In genomic region chr10:104123397-104123796, GRCh38 we compare ENCODE assay signal across 9 cellular contexts. TPM values are rescaled to one million over a fixed set of nuclear protein-coding genes. Genes with fewer than 3 reads are reported as not detected.
A peak's percentile ranks its signal among the peaks of the same experiment; 100 is the strongest.
DNase-seq lines count a peak whose midpoint lies in the region; ATAC-seq and TF ChIP-seq lines count a peak whose summit lies in the region.
"Had no signal": no experiment of that assay in that cellular context is flagged by ENCODE, and none has a peak within 500 bp of the region (broad histone marks: within the 10 kb centered on the region; RNA-seq: fewer than 3 reads in every experiment).

No MANE protein-coding gene starts in this region.

- TF ChIP-seq CTCF in cardiac muscle cell (IDR thresholded peaks at IDR 0.05; ENCODE audit: low read depth, low read length) (peak; percentile 45), PC-9 (conservative IDR thresholded peaks at IDR 0.05) (peak; percentile 42; the same call in 1 of the 2 replicates), upper lobe of right lung (IDR thresholded peaks at IDR 0.05) (peak; percentile 13)

- H3K4me3 ChIP-seq in cardiac muscle cell (no peak overlapping the region), right cardiac atrium (ENCODE audit: low read length) (no peak overlapping the region), PC-9 (peak overlapping the region; percentile 77; the same call in 1 of the 2 replicates), upper lobe of right lung (no peak overlapping the region)

- BruUV-seq in PC-9 (replicated peaks; lab: Mats Ljungman, UMichigan): no TSS peak

- no peaks in the 10 kb centered on the region for H3K9me2 ChIP-seq in PC-9 (ENCODE audit: insufficient read depth)

- H2AFZ ChIP-seq in PC-9: no peak overlapping the region

- H3K36me3 ChIP-seq in cardiac muscle cell: no peaks in the 10 kb centered on the region
- no peaks in the 10 kb centered on the region for H3K36me3 ChIP-seq in PC-9 (ENCODE audit: low read depth)
- no peaks in the 10 kb centered on the region for H3K36me3 ChIP-seq in upper lobe of right lung

- H3K27me3 ChIP-seq in cardiac muscle cell (no peaks in the 10 kb centered on the region), right cardiac atrium (ENCODE audit: control insufficient read depth, insufficient read depth) (no peaks in the 10 kb centered on the region), PC-9 (ENCODE audit: insufficient read depth, low read depth) (no peaks in the 10 kb centered on the region), upper lobe of right lung (no peaks in the 10 kb centered on the region)

- H3K4me1 ChIP-seq in cardiac muscle cell (ENCODE audit: low read depth) (peaks cover 12% of the 10 kb centered on the region), right cardiac atrium (ENCODE audit: control insufficient read depth, insufficient read depth, low read length) (peaks cover 3% of the 10 kb centered on the region), PC-9 (replicated peaks; ENCODE audit: insufficient read depth) (peaks cover 31% of the 10 kb centered on the region), upper lobe of right lung (peaks cover 6% of the 10 kb centered on the region)

- peaks cover 21% of the 10 kb centered on the region for H3F3A ChIP-seq in PC-9 (ENCODE audit: insufficient read depth, low read depth)

- H4K20me1 ChIP-seq in PC-9 (ENCODE audit: insufficient read depth): no peaks in the 10 kb centered on the region

- WGBS in right cardiac atrium: 70% methylated on average over 1 of the region's 1 CpG

- POLR2A ChIA-PET in PC-9 (lab: Charles Lee; ENCODE audit: unreplicated experiment): no interaction called here

- intact Hi-C loops in right cardiac atrium (cut with DNase I): loop anchor here in 2 of 4 donors (5.0 to 10.0 kb wide), 2 partner anchors 236 to 239 kb away; no protein-coding TSS in a partner anchor
- intact Hi-C loops in PC-9 (cut with micrococcal nuclease; ENCODE audit: unreplicated experiment): loop anchor here (5.0 to 10.0 kb wide), 2 partner anchors 216 to 409 kb away; no protein-coding TSS in a partner anchor
- intact Hi-C loops in upper lobe of right lung (cut with DNase I): no loop called here

- H3K9me3 ChIP-seq in cardiac muscle cell (ENCODE audit: low read depth) (no peaks in the 10 kb centered on the region), right cardiac atrium (ENCODE audit: control insufficient read depth, low read length) (no peaks in the 10 kb centered on the region), PC-9 (ENCODE audit: insufficient read depth, low read depth) (no peaks in the 10 kb centered on the region), upper lobe of right lung (no peaks in the 10 kb centered on the region)

- CTCF ChIA-PET in PC-9 (lab: Charles Lee): interaction anchor here (0.6 to 1.5 kb wide), 4 partner anchors 41 to 411 kb away, joined by 3 to 4 read pairs (median 3); no protein-coding TSS in a partner anchor

- H3K79me2 ChIP-seq in PC-9 (ENCODE audit: low read depth): no peaks in the 10 kb centered on the region

- H3K27ac ChIP-seq in cardiac muscle cell (no peak overlapping the region), right cardiac atrium (ENCODE audit: low read length) (no peak overlapping the region), PC-9 (no peak overlapping the region), upper lobe of right lung (no peak overlapping the region)

- no peak for ATAC-seq in right cardiac atrium
- no peak for ATAC-seq in upper lobe of right lung
- ATAC-seq in GM18520 (IDR thresholded peaks at IDR 0.05; ENCODE audit: unreplicated experiment): no peak

- DNase-seq in cardiac muscle cell (ENCODE audit: low read depth in 1 of 2, low spot score in 1 of 2) (peak in 1 of 2 donors; percentile 34), right cardiac atrium (no peak), PC-9 (no peak), fibroblast of peridontal ligament (ENCODE audit: extremely low read depth) (peak; percentile 62), upper lobe of right lung (no peak), NCI-H82 (lab: John Stamatoyannopoulos, UW) (no peak)
- no peak for DNase-seq in stimulated activated CD8-positive, alpha-beta memory T cell treated with anti-CD3 and anti-CD28 coated beads, Interleukin-4, amount 100 ng/mL, for 48 hours
- DNase-seq: activated effector memory CD4-positive, alpha-beta T cell treated with anti-CD3 and anti-CD28 coated beads, Interleukin-2, amount 50 U/mL, for 16 hours had no signal

- H3K4me2 ChIP-seq in PC-9: peak overlapping the region; percentile 72

RNA-seq across cellular contexts. Expression of gene SFR1, which starts 1.4 kb away (rescaled TPM):
- total RNA-seq in cardiac muscle cell (5.5 and 8.7 TPM in 2 replicates), right cardiac atrium (1 to 10 TPM; 7.0 to 8.4 (median 7.3) TPM), PC-9 (2021) (4.3 TPM in 2 replicates), upper lobe of right lung (5.5 TPM)
- polyA plus RNA-seq in cardiac muscle cell (10.0 and 10.7 TPM in 2 replicates), right cardiac atrium (7.1 TPM)

RNA-seq across cellular contexts. Expression of gene COL17A1, which starts 37.7 kb away (rescaled TPM):
- not detected in 2 replicates for total RNA-seq in cardiac muscle cell
- 0.18 TPM in 1 of 2 replicates, not detected in the other for polyA plus RNA-seq in cardiac muscle cell
- total RNA-seq in right cardiac atrium: under 1 TPM in 3 of 4 donors, not detected in 1; 0.12 to 0.43 (median 0.14) TPM
- 0.07 TPM for polyA plus RNA-seq in right cardiac atrium
- total RNA-seq in PC-9 (2021): 31.6 and 41.3 TPM in 2 replicates
- total RNA-seq in upper lobe of right lung: 1.5 TPM

Comparison
In these comparisons a context has a peak if more than half of its experiments do, and no peak if none do; other contexts are left out.
1. RNA of gene COL17A1, which starts 37.7 kb away (total RNA-seq): 31.6 to 41.3 TPM in PC-9; 1.5 TPM in upper lobe of right lung (single experiment), 0.12 to 0.43 TPM in right cardiac atrium and not detected in cardiac muscle cell; every median in the first group is over 10 times any median in the second.
2. Peak in every context shown above with its lines, with median percentiles within 50 percentile points of each other: CTCF ChIP-seq.